9 cellular contexts compared by ENCODE assay signal in the genomic region with DNA sequence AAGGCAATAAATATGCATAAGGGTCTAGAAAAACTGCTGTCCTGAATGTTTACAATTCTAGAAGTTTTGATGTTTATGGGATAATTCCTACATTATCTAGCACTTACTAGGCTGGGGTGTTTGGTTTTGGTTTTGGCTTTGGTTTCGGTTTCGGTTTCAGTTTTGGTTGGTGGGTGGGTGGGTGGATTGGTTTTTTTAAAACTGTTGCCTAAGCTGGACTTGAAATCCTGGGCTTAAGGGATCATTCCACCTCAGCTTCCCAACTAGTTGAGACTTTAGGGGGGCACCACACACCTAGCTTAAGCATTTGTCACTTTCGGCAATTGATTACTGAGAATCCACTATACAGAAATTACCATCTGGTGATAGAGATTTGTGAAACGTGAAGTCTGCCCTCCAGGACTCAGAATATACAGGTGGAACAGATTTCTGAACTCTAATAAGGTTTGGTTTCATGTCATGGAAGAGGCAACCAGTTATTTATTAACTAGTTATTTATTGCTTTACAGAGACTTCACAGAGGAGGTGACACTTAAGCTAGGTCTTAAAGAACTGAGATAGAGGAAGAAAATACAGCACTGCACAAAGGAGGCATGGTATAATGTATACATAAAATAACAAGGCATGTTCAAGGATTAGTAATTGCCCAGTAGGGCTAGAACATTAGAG.
DNase-seq lines count a peak whose midpoint lies in the region; ATAC-seq and TF ChIP-seq lines count a peak whose summit lies in the region.
"Had no signal": no experiment of that assay in that cellular context is flagged by ENCODE, and none has a peak within 500 bp of the region (broad histone marks: within the 10 kb centered on the region; RNA-seq: fewer than 3 reads in every experiment).

No MANE protein-coding gene starts in this region.

- no peaks in the 10 kb centered on the region for H3K27me3 Mint-ChIP-seq in activated T-cell treated with anti-CD3 and anti-CD28 coated beads, Interleukin-2, amount 50 U/mL, for 24 hours

- H3K79me2 ChIP-seq in osteoblast (ENCODE audit: insufficient read depth, low read length): no peaks in the 10 kb centered on the region

- no peak overlapping the region for H3K27ac ChIP-seq in osteoblast (ENCODE audit: low read depth, low read length)
- H3K27ac ChIP-seq: epithelial cell of prostate had no signal

- no peaks in the 10 kb centered on the region for H3K9me3 Mint-ChIP-seq in activated T-cell treated with anti-CD3 and anti-CD28 coated beads, Interleukin-2, amount 50 U/mL, for 24 hours

- H3K36me3 ChIP-seq in osteoblast (ENCODE audit: insufficient read depth, low read length): peaks cover 4% of the 10 kb centered on the region

- ATAC-seq in HG02798 (IDR thresholded peaks at IDR 0.05; ENCODE audit: poor library complexity, unreplicated experiment) (peak; percentile 73), HG03039 (IDR thresholded peaks at IDR 0.05; ENCODE audit: unreplicated experiment) (no peak), left ventricle myocardium superior (no peak)

- H3K27me3 ChIP-seq in osteoblast (ENCODE audit: insufficient read depth, low read length): no peaks in the 10 kb centered on the region

- intact Hi-C loops in left ventricle myocardium superior (cut with micrococcal nuclease): no loop called here

- DNase-seq in EL (peak; percentile 28), osteoblast (ENCODE audit: insufficient read length, low spot score, missing footprints) (no peak), cortex of kidney (lab: John Stamatoyannopoulos, UW) (no peak), left ventricle myocardium superior (no peak), ecto neural progenitor cell (ENCODE audit: low spot score) (no peak)
- DNase-seq in activated T-cell treated with anti-CD3 and anti-CD28 coated beads, Interleukin-2, amount 50 U/mL, for 24 hours: peak; percentile 42

- no peak overlapping the region for H3K27ac Mint-ChIP-seq in activated T-cell treated with anti-CD3 and anti-CD28 coated beads, Interleukin-2, amount 50 U/mL, for 24 hours

- H3K4me1 ChIP-seq in osteoblast (ENCODE audit: insufficient read depth, low read length): no peaks in the 10 kb centered on the region

- H3K4me2 ChIP-seq in osteoblast (ENCODE audit: insufficient read depth, low read length): peak overlapping the region; percentile 54

- peak overlapping the region; percentile 54 for H2AFZ ChIP-seq in osteoblast (ENCODE audit: low read length)

- no peak for TF ChIP-seq CTCF in osteoblast (IDR thresholded peaks at IDR 0.05; ENCODE audit: extremely low read depth, low read depth, low read length)

- H3K4me3 Mint-ChIP-seq in activated T-cell treated with anti-CD3 and anti-CD28 coated beads, Interleukin-2, amount 50 U/mL, for 24 hours: no peak overlapping the region

- H4K20me1 ChIP-seq in osteoblast (ENCODE audit: insufficient read depth, low read length): no peaks in the 10 kb centered on the region

- H3K4me3 ChIP-seq in osteoblast (ENCODE audit: insufficient read depth, low read length): peak overlapping the region; percentile 50

- H3K9me3 ChIP-seq in osteoblast (ENCODE audit: low read depth, low read length): no peaks in the 10 kb centered on the region

- no peaks in the 10 kb centered on the region for H3K36me3 Mint-ChIP-seq in activated T-cell treated with anti-CD3 and anti-CD28 coated beads, Interleukin-2, amount 50 U/mL, for 24 hours (ENCODE audit: low read depth)

- peaks cover 17% of the 10 kb centered on the region for H3K4me1 Mint-ChIP-seq in activated T-cell treated with anti-CD3 and anti-CD28 coated beads, Interleukin-2, amount 50 U/mL, for 24 hours (ENCODE audit: low read depth)

Comparison
In these comparisons a context has a peak if more than half of its experiments do, and no peak if none do; other contexts are left out.
1. DNase-seq: peak in EL (single experiment) and activated T-cell treated with anti-CD3 and anti-CD28 coated beads, Interleukin-2, amount 50 U/mL, for 24 hours (single experiment); none in osteoblast (single experiment), cortex of kidney (single experiment), left ventricle myocardium superior (single experiment) and ecto neural progenitor cell (single experiment).